18 cellular contexts compared by ENCODE assay signal in genomic region chr5:61587120-61587519, GRCh38.
"Had no signal": no experiment of that assay in that cellular context is flagged by ENCODE, and none has a peak within 500 bp of the region (broad histone marks: within the 10 kb centered on the region; RNA-seq: fewer than 3 reads in every experiment).

No MANE protein-coding gene starts in this region.

- H3K27ac Mint-ChIP-seq: stimulated activated effector memory CD8-positive, alpha-beta T cell treated with anti-CD3 and anti-CD28 coated beads, Interleukin-12 subunit alpha, Interleukin-12 subunit beta, amount 100 ng/mL, for 72 hours; T-helper 2 cell treated with Interferon-gamma antibody and Interleukin-4, amounts not matched to agents 5 μg/mL and 100 μg/mL, for 36 hours had no signal

- H3K36me3 ChIP-seq: pancreas, sigmoid colon, thoracic aorta, upper lobe of right lung had no signal

- H3K4me3 Mint-ChIP-seq: stimulated activated effector memory CD8-positive, alpha-beta T cell treated with anti-CD3 and anti-CD28 coated beads, Interleukin-12 subunit alpha, Interleukin-12 subunit beta, amount 100 ng/mL, for 72 hours; T-helper 2 cell treated with Interferon-gamma antibody and Interleukin-4, amounts not matched to agents 5 μg/mL and 100 μg/mL, for 36 hours had no signal

- DNase-seq: activated CD4-positive, alpha-beta T cell treated with anti-CD3 and anti-CD28 coated beads, Interleukin-2, amount 50 U/mL, for 1 hour; activated naive CD4-positive, alpha-beta T cell treated with Interleukin-2 at 50 U/mL for 16 hours; aorta; foreskin fibroblast; kidney glomerular epithelial cell; mesendoderm; pancreas; sigmoid colon; stimulated activated CD4-positive, alpha-beta T cell treated with anti-CD3 and anti-CD28 coated beads, Interleukin-12 subunit alpha, Interleukin-12 subunit beta, amount 100 ng/mL, for 4 hours; stimulated activated CD4-positive, alpha-beta T cell treated with anti-CD3 and anti-CD28 coated beads, Interleukin-2, amount 100 ng/mL, for 24 hours; upper lobe of right lung had no signal

- H3K4me1 ChIP-seq: sigmoid colon had no signal

- FAIRE-seq: colon, endometrium, pancreas had no signal

- ATAC-seq: activated CD4-positive, CD25-positive, alpha-beta regulatory T cell treated with anti-CD3 and anti-CD28 coated beads, Interleukin-2, amount 50 U/mL, for 24 hours; esophagus mucosa; stimulated activated effector memory CD8-positive, alpha-beta T cell treated with anti-CD3 and anti-CD28 coated beads, Interleukin-12 subunit alpha, Interleukin-12 subunit beta, amount 100 ng/mL, for 72 hours; upper lobe of right lung had no signal

- H3K27ac ChIP-seq: pancreas, sigmoid colon, thoracic aorta, upper lobe of right lung had no signal

- H3K9me3 ChIP-seq: pancreas, sigmoid colon, thoracic aorta, upper lobe of right lung had no signal

- H3K27me3 ChIP-seq: pancreas, sigmoid colon, upper lobe of right lung had no signal

- H3K36me3 Mint-ChIP-seq: stimulated activated effector memory CD8-positive, alpha-beta T cell treated with anti-CD3 and anti-CD28 coated beads, Interleukin-12 subunit alpha, Interleukin-12 subunit beta, amount 100 ng/mL, for 72 hours had no signal

- H3K9me3 Mint-ChIP-seq: stimulated activated effector memory CD8-positive, alpha-beta T cell treated with anti-CD3 and anti-CD28 coated beads, Interleukin-12 subunit alpha, Interleukin-12 subunit beta, amount 100 ng/mL, for 72 hours; T-helper 2 cell treated with Interferon-gamma antibody and Interleukin-4, amounts not matched to agents 5 μg/mL and 100 μg/mL, for 36 hours had no signal

- H3K4me3 ChIP-seq: pancreas, sigmoid colon, thoracic aorta, upper lobe of right lung had no signal

- H3K4me1 Mint-ChIP-seq: stimulated activated effector memory CD8-positive, alpha-beta T cell treated with anti-CD3 and anti-CD28 coated beads, Interleukin-12 subunit alpha, Interleukin-12 subunit beta, amount 100 ng/mL, for 72 hours had no signal
